Comparison of ENCODE assay signal across 1 cellular context in the genomic region with DNA sequence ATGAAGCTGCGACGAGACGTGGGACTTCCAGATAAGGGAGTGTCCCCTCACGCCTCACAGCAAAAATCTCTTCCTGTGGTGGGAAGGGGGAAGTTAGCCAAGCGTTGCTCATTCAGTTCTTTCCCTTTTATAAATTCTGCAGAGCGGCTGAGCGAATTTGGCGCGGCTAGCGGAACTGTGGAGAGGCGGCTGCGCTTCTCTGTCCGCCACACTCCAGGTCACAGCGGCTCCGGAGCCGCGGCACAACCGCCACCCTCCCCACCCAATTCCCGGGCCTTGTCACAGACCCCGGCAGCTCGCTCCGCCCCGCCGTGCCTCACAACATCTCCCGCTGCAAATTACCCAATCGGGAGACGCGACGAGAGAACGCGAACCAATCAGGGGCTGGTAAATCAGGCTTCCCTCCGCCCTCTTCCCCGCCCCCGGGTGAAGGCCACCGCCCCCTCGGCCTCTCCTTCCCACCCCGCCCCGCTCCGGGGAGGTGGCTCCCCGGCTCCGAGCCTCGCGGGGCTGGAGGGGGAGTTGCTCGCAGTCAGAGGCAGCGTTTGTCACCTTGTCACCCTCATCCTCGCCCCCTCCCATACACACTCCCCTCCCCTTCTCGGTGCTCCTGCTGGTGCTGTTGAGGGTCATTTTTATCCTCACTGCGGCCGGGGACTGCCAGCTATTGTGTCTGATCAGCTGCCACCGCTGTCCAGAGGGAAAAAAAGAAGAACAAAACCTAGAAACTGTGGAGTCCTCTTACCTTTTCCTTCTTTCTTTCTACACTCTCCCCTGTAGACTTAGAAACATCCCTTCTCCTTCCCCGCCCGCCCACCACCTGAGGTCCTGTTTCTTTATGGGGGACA.
TF ChIP-seq lines count a peak whose summit lies in the region.

No MANE protein-coding gene starts in this region.

TF ChIP-seq in IMR-90, 13 proteins besides CTCF, POLR2A, EP300 and RAD21 (continued from another document):
- TF ChIP-seq, protein P1, sequence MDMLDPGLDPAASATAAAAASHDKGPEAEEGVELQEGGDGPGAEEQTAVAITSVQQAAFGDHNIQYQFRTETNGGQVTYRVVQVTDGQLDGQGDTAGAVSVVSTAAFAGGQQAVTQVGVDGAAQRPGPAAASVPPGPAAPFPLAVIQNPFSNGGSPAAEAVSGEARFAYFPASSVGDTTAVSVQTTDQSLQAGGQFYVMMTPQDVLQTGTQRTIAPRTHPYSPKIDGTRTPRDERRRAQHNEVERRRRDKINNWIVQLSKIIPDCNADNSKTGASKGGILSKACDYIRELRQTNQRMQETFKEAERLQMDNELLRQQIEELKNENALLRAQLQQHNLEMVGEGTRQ (IDR thresholded peaks at IDR 0.05; ENCODE audit: low read depth, low read length), result no peak
- TF ChIP-seq CEBPB (IDR thresholded peaks at IDR 0.05; ENCODE audit: low read depth, low read length), result peak; percentile 74
TF ChIP-seq in IMR-90: peak in this region for 2.
